In genomic region chr9:91946196-91946595, GRCh38 we compare ENCODE assay signal across 2 cellular contexts.
TF ChIP-seq lines count a peak whose summit lies in the region.

No MANE protein-coding gene starts in this region.

TF ChIP-seq in GM23338, 12 proteins besides CTCF, POLR2A, EP300 and RAD21:
- TF ChIP-seq EZH2phosphoT487 (IDR thresholded peaks at IDR 0.05; ENCODE audit: unreplicated experiment), result no peak
- no peak for TF ChIP-seq POLR2AphosphoS5 (IDR thresholded peaks at IDR 0.05; ENCODE audit: low read depth)
- TF ChIP-seq CREB1 (CRISPR knock-in tag; IDR thresholded peaks at IDR 0.05; ENCODE audit: low read depth), result no peak
- TF ChIP-seq STAT1 (IDR thresholded peaks at IDR 0.05; ENCODE audit: unreplicated experiment), result no peak
- no peak for TF ChIP-seq EZH2 (IDR thresholded peaks at IDR 0.05; ENCODE audit: low read depth, unreplicated experiment)
- no peak for TF ChIP-seq NANOG (IDR thresholded peaks at IDR 0.05; ENCODE audit: borderline replicate concordance)
- no peak for TF ChIP-seq JUNB (IDR thresholded peaks at IDR 0.05; ENCODE audit: unreplicated experiment)
- no peak for TF ChIP-seq ZNF331 (CRISPR knock-in tag; IDR thresholded peaks at IDR 0.05; ENCODE audit: low read depth)
TF ChIP-seq in GM23338: peak in this region for 0.

TF ChIP-seq in K562, 482 proteins besides CTCF, POLR2A, EP300 and RAD21:
- TF ChIP-seq ATF3 (IDR thresholded peaks at IDR 0.05) (no peak), ATF3 (CRISPR knock-in tag; conservative IDR thresholded peaks at IDR 0.05) (no peak), MAFG (tag; conservative IDR thresholded peaks at IDR 0.05) (no peak), E2F6 (IDR thresholded peaks at IDR 0.05; ENCODE audit: borderline replicate concordance in 1 of 2, extremely low read depth in 1 of 2, insufficient read depth in 1 of 2, insufficient read length in 1 of 2, low read depth in 1 of 2, low read length in 1 of 2, poor library complexity in 1 of 2, severe bottlenecking in 1 of 2) (peak in 1 of 2 experiments; percentile 34), SNRNP70 (optimal IDR thresholded peaks at IDR 0.05; ENCODE audit: low read depth, low read length) (no peak), MGA (IDR thresholded peaks at IDR 0.05) (peak; percentile 67), MYC (IDR thresholded peaks at IDR 0.05; ENCODE audit: low read depth, low read length) (peak; percentile 67), MYC (CRISPR knock-in tag; IDR thresholded peaks at IDR 0.05; ENCODE audit: borderline replicate concordance, low read depth) (0 out of 2 replicates have a peak, but pooled peaks have one; percentile 28), L3MBTL2 (IDR thresholded peaks at IDR 0.05) (peak; percentile 58), ESRRA (IDR thresholded peaks at IDR 0.05; ENCODE audit: borderline replicate concordance, low read depth) (no peak), ZNF695 (CRISPR knock-in tag; IDR thresholded peaks at IDR 0.05) (no peak), POLR2AphosphoS2 (IDR thresholded peaks at IDR 0.05; ENCODE audit: low read length) (no peak), SNIP1 (IDR thresholded peaks at IDR 0.05; ENCODE audit: low read depth) (no peak), HOMEZ (CRISPR knock-in tag; IDR thresholded peaks at IDR 0.05) (no peak), ZNF395 (CRISPR knock-in tag; IDR thresholded peaks at IDR 0.05) (no peak), CXXC5 (CRISPR knock-in tag; IDR thresholded peaks at IDR 0.05) (0 out of 2 replicates have a peak, but pooled peaks have one; percentile 22), ZBTB7A (IDR thresholded peaks at IDR 0.05; ENCODE audit: borderline replicate concordance, control insufficient read depth, low read depth, low read length) (0 out of 2 replicates have a peak, but pooled peaks have one; percentile 15), MNT (conservative IDR thresholded peaks at IDR 0.05) (peak; percentile 77 to 83)
